ENCODE assay signal across 11 cellular contexts in genomic region chr2:113896791-113897190, GRCh38. TPM values are rescaled to one million over a fixed set of nuclear protein-coding genes. Genes with fewer than 3 reads are reported as not detected.
DNase-seq lines count a peak whose midpoint lies in the region; ATAC-seq, FAIRE-seq and TF ChIP-seq lines count a peak whose summit lies in the region.
"Had no signal": no experiment of that assay in that cellular context is flagged by ENCODE, and none has a peak within 500 bp of the region (broad histone marks: within the 10 kb centered on the region; RNA-seq: fewer than 3 reads in every experiment).

No MANE protein-coding gene starts in this region.

- no peaks in the 10 kb centered on the region for H3K36me3 ChIP-seq in CD4-positive, alpha-beta memory T cell (ENCODE audit: insufficient read depth, low read length)
- H3K36me3 ChIP-seq in K562 (ENCODE audit: control insufficient read depth, insufficient read depth, low read length): peaks cover 38% of the 10 kb centered on the region; the same call in 2 of the 3 replicates

- no peak overlapping the region for H3K27ac ChIP-seq in CD4-positive, alpha-beta memory T cell (ENCODE audit: low read depth, low read length)
- H3K27ac ChIP-seq in K562 (ENCODE audit: extremely low read depth, low read depth, low read length): peak overlapping the region; percentile 19; the same call in 2 of the 3 replicates

- peak overlapping the region in 1 of 2 experiments; percentile 53; a peak in 1 of 4 replicates for H3K9ac ChIP-seq in K562 (ENCODE audit: insufficient read depth in 1 of 2, low read depth in 2 of 2, low read length in 2 of 2)

- H4K20me1 ChIP-seq in K562 (replicated peaks; ENCODE audit: control insufficient read depth, insufficient read depth, low read length): peaks cover 29% of the 10 kb centered on the region

- H3K9me3 Mint-ChIP-seq in CD4-positive, alpha-beta memory T cell: no peaks in the 10 kb centered on the region
- H3K9me3 Mint-ChIP-seq in natural killer cell: no peaks in the 10 kb centered on the region

- POLR2A ChIA-PET in CD4-positive, alpha-beta memory T cell (lab: Charles Lee; ENCODE audit: partially characterized antibody): interaction anchor here (1.1 to 1.4 kb wide), 4 partner anchors 10 to 39 kb away, joined by 3 to 5 read pairs (median 4); no protein-coding TSS in a partner anchor
- POLR2A ChIA-PET in HEK293T (lab: Yijun Ruan, JAX): interaction anchor here (0.7 to 3.5 kb wide), 3 partner anchors 10 to 140 kb away, joined by 3 to 13 read pairs (median 3); partner anchors contain the start of gene SLC35F5
- POLR2A ChIA-PET in K562 (lab: Yijun Ruan, JAX): interaction anchor here (0.6 to 6.4 kb wide), 5 partner anchors 10 to 56 kb away, joined by 3 to 39 read pairs (median 4); no protein-coding TSS in a partner anchor

- intact Hi-C loops in CD4-positive, alpha-beta memory T cell (cut with micrococcal nuclease): no loop called here
- intact Hi-C loops in K562 (cut with micrococcal nuclease): no loop called here
- intact Hi-C loops in natural killer cell (cut with micrococcal nuclease): loop anchor here (10.0 kb wide), 1 partner anchor 722 kb away; the partner anchor contains the start of gene PSD4

- H3K4me1 ChIP-seq in CD4-positive, alpha-beta memory T cell (ENCODE audit: insufficient read depth, low read length): peaks cover 100% of the 10 kb centered on the region
- H3K4me1 ChIP-seq in K562 (replicated peaks in 1 of 2; ENCODE audit: control insufficient read depth in 2 of 2, insufficient read depth in 2 of 2, low read length in 2 of 2): peaks cover 19 to 29% of the 10 kb centered on the region in 2 experiments; a peak in 4 of 5 replicates

- no peak for TF ChIP-seq RAD21 in K562 (CRISPR knock-in tag; conservative IDR thresholded peaks at IDR 0.05 in 1 of 2, IDR thresholded peaks at IDR 0.05 in 1 of 2)

- H3K79me2 ChIP-seq in K562 (ENCODE audit: control insufficient read depth, insufficient read depth, low read length): peaks cover 100% of the 10 kb centered on the region

- TF ChIP-seq CTCF in K562 (IDR thresholded peaks at IDR 0.05 in 2 of 3, conservative IDR thresholded peaks at IDR 0.05 in 1 of 3; ENCODE audit: insufficient read depth in 2 of 3, low read depth in 1 of 3, low read length in 3 of 3) (no peak), natural killer cell (IDR thresholded peaks at IDR 0.05) (no peak)

- peak overlapping the region in 1 of 2 donors; percentile 1 for H3K4me3 ChIP-seq in CD4-positive, alpha-beta memory T cell (ENCODE audit: low read length in 2 of 2)
- no peak overlapping the region for H3K4me3 ChIP-seq in K562

- H3K4me3 Mint-ChIP-seq in CD4-positive, alpha-beta memory T cell: peak overlapping the region; percentile 13 to 100 (median 80)
- peak overlapping the region; percentile 100 for H3K4me3 Mint-ChIP-seq in natural killer cell

- H3K27me3 ChIP-seq in CD4-positive, alpha-beta memory T cell (ENCODE audit: insufficient read depth, low read length): no peaks in the 10 kb centered on the region
- H3K27me3 ChIP-seq in K562 (ENCODE audit: control insufficient read depth in 2 of 2, insufficient read depth in 2 of 2, low read length in 2 of 2): no peaks in the 10 kb centered on the region

- BruUV-seq in K562 (replicated peaks; lab: Mats Ljungman, UMichigan): no TSS peak

- no peak for FAIRE-seq in K562 (lab: Jason Lieb, UNC)
- FAIRE-seq: urothelium cell line had no signal

- ATAC-seq in K562: no peak
- no peak for ATAC-seq in natural killer cell
- ATAC-seq in GM21360 (IDR thresholded peaks at IDR 0.05; ENCODE audit: unreplicated experiment): no peak
- ATAC-seq in HG03159 (IDR thresholded peaks at IDR 0.05; ENCODE audit: unreplicated experiment): no peak
- ATAC-seq in HG03095 (IDR thresholded peaks at IDR 0.05; ENCODE audit: unreplicated experiment): no peak
- ATAC-seq in GM19397 (IDR thresholded peaks at IDR 0.05; ENCODE audit: unreplicated experiment): no peak

- H3K36me3 Mint-ChIP-seq in CD4-positive, alpha-beta memory T cell: peaks cover 16 to 48% of the 10 kb centered on the region in 2 donors
- H3K36me3 Mint-ChIP-seq in natural killer cell: no peaks in the 10 kb centered on the region

- no peak for DNase-seq in CD4-positive, alpha-beta memory T cell
- no peak for DNase-seq in HEK293T (ENCODE audit: extremely low spot score)
- DNase-seq in K562 (ENCODE audit: extremely low read depth in 1 of 4, low spot score in 3 of 4): no peak
- DNase-seq in natural killer cell: no peak
- DNase-seq: cerebellar nuclear complex; NK-92 treated with Interleukin-12 subunit alpha and Interleukin-12 subunit beta, amount 100 ng/mL, for 24 hours had no signal

- peaks cover 83 to 96% (median 92%) of the 10 kb centered on the region in 4 donors for H3K4me1 Mint-ChIP-seq in CD4-positive, alpha-beta memory T cell
- H3K4me1 Mint-ChIP-seq in natural killer cell: peaks cover 95% of the 10 kb centered on the region in 2 donors

- peak overlapping the region in 5 of 7 donors; percentile 2 to 89 (median 71) for H3K27ac Mint-ChIP-seq in CD4-positive, alpha-beta memory T cell
- H3K27ac Mint-ChIP-seq in natural killer cell: peak overlapping the region; percentile 97 to 99

- TF ChIP-seq EP300 in K562 (IDR thresholded peaks at IDR 0.05; ENCODE audit: low read length): no peak

- in situ Hi-C loops in K562 (cut with MboI): no loop called here

- H3K4me2 ChIP-seq in K562 (ENCODE audit: insufficient read depth, low read length): peak overlapping the region; percentile 42

- WGBS in K562 (ENCODE audit: insufficient coverage, low coverage, missing lambda C conversion rate): 11% methylated on average over 2 of the region's 2 CpGs

- H3K9me1 ChIP-seq in K562 (ENCODE audit: control insufficient read depth, insufficient read depth, low read length): peaks cover 5% of the 10 kb centered on the region

- TF ChIP-seq POLR2A in K562 (conservative IDR thresholded peaks at IDR 0.05): no peak

- no peaks in the 10 kb centered on the region for H3K9me3 ChIP-seq in CD4-positive, alpha-beta memory T cell (ENCODE audit: control insufficient read depth in 1 of 2, low read length in 2 of 2)
- H3K9me3 ChIP-seq in K562 (replicated peaks; ENCODE audit: control insufficient read depth, insufficient read depth, low read depth, low read length): no peaks in the 10 kb centered on the region

- H2AFZ ChIP-seq in K562 (ENCODE audit: low read depth, low read length): no peak overlapping the region

- no peaks in the 10 kb centered on the region for H3K27me3 Mint-ChIP-seq in CD4-positive, alpha-beta memory T cell
- no peaks in the 10 kb centered on the region for H3K27me3 Mint-ChIP-seq in natural killer cell (ENCODE audit: low read depth in 2 of 2)

- CTCF ChIA-PET in CD4-positive, alpha-beta memory T cell (lab: Charles Lee; ENCODE audit: partially characterized antibody): interaction anchor here (0.7 to 1.4 kb wide), 2 partner anchors 17 to 457 kb away, joined by 5 read pairs; no protein-coding TSS in a partner anchor
- CTCF ChIA-PET in HEK293T (lab: Yijun Ruan, JAX): interaction anchor here (1.4 kb wide), 1 partner anchor 13 kb away, joined by 5 read pairs; no protein-coding TSS in a partner anchor
- CTCF ChIA-PET in K562 (lab: Yijun Ruan, JAX; ENCODE audit: low intra/inter-chr PET ratio): no interaction called here

TF ChIP-seq in HEK293T, 16 proteins besides CTCF, POLR2A, EP300 and RAD21:
- TF ChIP-seq PKNOX1 (IDR thresholded peaks at IDR 0.05) (peak; percentile 34; the same call in 1 of the 2 replicates), FOXA1 (IDR thresholded peaks at IDR 0.05) (no peak)

TF ChIP-seq in K562, 482 proteins besides CTCF, POLR2A, EP300 and RAD21:
- TF ChIP-seq CREB5 (CRISPR knock-in tag; IDR thresholded peaks at IDR 0.05): no peak
- peak; percentile 30; the same call in 1 of the 2 replicates for TF ChIP-seq PKNOX1 (IDR thresholded peaks at IDR 0.05)

RNA-seq across cellular contexts. Expression of gene ACTR3, which starts 6.9 kb away (rescaled TPM):
- total RNA-seq in CD4-positive, alpha-beta memory T cell: 100 to 1,000 TPM; 247 to 251 TPM
- polyA plus RNA-seq in CD4-positive, alpha-beta memory T cell: 100 to 1,000 TPM; 541 to 567 TPM
- 59.8 and 145 TPM in 2 replicates for total RNA-seq in K562 (2011; cell fraction: chromatin; rRNA removed; ENCODE audit: low replicate concordance)
- 44.6 and 49.2 TPM in 2 replicates for total RNA-seq in K562 (2011; cell fraction: nucleolus; rRNA removed)
- total RNA-seq in K562 (2011; cell fraction: nucleoplasm; rRNA removed): 65.8 and 108 TPM in 2 replicates
- total RNA-seq in K562 (2014; rRNA removed) (142 and 192 TPM in 2 replicates), K562 (2014; rRNA removed; fragmentation: Illumina TruSeq; extraction: Trizol) (273 and 317 TPM in 2 replicates), K562 (2015; rRNA removed; fragmentation: Illumina TruSeq; extraction: Trizol) (263 and 277 TPM in 2 replicates), K562 (2021) (307 and 310 TPM in 2 replicates), natural killer cell (100 to 1,000 TPM; 323 to 428 (median 352) TPM)
- polyA plus RNA-seq in K562 (2011; rRNA removed) (246 and 354 TPM in 2 replicates), K562 (2014; fragmentation: Illumina TruSeq; extraction: Trizol) (236 and 249 TPM in 2 replicates), K562 (2014; fragmentation: Nextera tagmentation; extraction: Ambion mirVana) (10 to 100 TPM; 49.0 to 65.1 TPM), K562 (2014; rRNA removed) (205 and 213 TPM in 2 replicates)
- 68.8 and 143 TPM in 2 replicates for polyA plus RNA-seq in K562 (2011; cell fraction: cytosol; rRNA removed)
- 48.3 and 83.7 TPM in 2 replicates for polyA plus RNA-seq in K562 (2011; cell fraction: nucleus; rRNA removed)
- 219 and 220 TPM in 2 replicates for polyA plus RNA-seq in K562 (2012)
- polyA minus RNA-seq in K562 (2011; rRNA and poly(A)+ RNA removed): 455 and 468 TPM in 2 replicates
- 213 and 229 TPM in 2 replicates for polyA minus RNA-seq in K562 (2011; cell fraction: cytosol; rRNA and poly(A)+ RNA removed)
- 50.5 and 86.9 TPM in 2 replicates for polyA minus RNA-seq in K562 (2011; cell fraction: nucleus; rRNA and poly(A)+ RNA removed)
